Comparison of ENCODE assay signal across 28 cellular contexts in genomic region chr7:134814730-134815364, GRCh38. TPM values are rescaled to one million over a fixed set of nuclear protein-coding genes. Genes with fewer than 3 reads are reported as not detected.
DNase-seq lines count a peak whose midpoint lies in the region; ATAC-seq and TF ChIP-seq lines count a peak whose summit lies in the region.
"Had no signal": no experiment of that assay in that cellular context is flagged by ENCODE, and none has a peak within 500 bp of the region (broad histone marks: within the 10 kb centered on the region; RNA-seq: fewer than 3 reads in every experiment).

No MANE protein-coding gene starts in this region.

- no peaks in the 10 kb centered on the region for H3K9me3 Mint-ChIP-seq in endothelial cell (ENCODE audit: unreplicated experiment)
- no peaks in the 10 kb centered on the region for H3K9me3 Mint-ChIP-seq in nephron progenitor cell
- H3K9me3 Mint-ChIP-seq: activated CD4-positive, alpha-beta memory T cell treated with anti-CD3 and anti-CD28 coated beads, Interleukin-2, amount 10 ng/mL, durations not matched to agents 7 days and 5 days; brain had no signal

- no peak for ATAC-seq in HG02885 (IDR thresholded peaks at IDR 0.05; ENCODE audit: poor library complexity, unreplicated experiment)
- ATAC-seq: activated naive CD8-positive, alpha-beta T cell treated with anti-CD3 and anti-CD28 coated beads, Interleukin-2, amount 50 U/mL, for 24 hours had no signal

- H4K91ac ChIP-seq in mesenchymal stem cell (ENCODE audit: low read length), result peak overlapping the region; percentile 60

- H3K4me1 ChIP-seq in ascending aorta (peaks cover 11 to 69% of the 10 kb centered on the region in 2 donors), mesenchymal stem cell (ENCODE audit: control insufficient read depth, insufficient read depth, low read depth, low read length) (peaks cover 3% of the 10 kb centered on the region), smooth muscle cell (ENCODE audit: low read depth) (peaks cover 33% of the 10 kb centered on the region)

- peaks cover 40% of the 10 kb centered on the region for H3K79me1 ChIP-seq in mesenchymal stem cell (replicated peaks; ENCODE audit: low read length, poor library complexity, severe bottlenecking)

- DNase-seq in ascending aorta (ENCODE audit: low spot score in 2 of 2), result no peak
- DNase-seq in endothelial cell (ENCODE audit: low spot score), result no peak
- DNase-seq in mesenchymal stem cell, result no peak
- no peak for DNase-seq in smooth muscle cell (lab: John Stamatoyannopoulos, UW; ENCODE audit: unreplicated experiment)
- no peak for DNase-seq in nephron progenitor cell
- DNase-seq in NCI-H774 (lab: John Stamatoyannopoulos, UW), result no peak
- DNase-seq in erythroblast (lab: John Stamatoyannopoulos, UW), result no peak
- DNase-seq: ACHN; activated CD4-positive, alpha-beta memory T cell treated with anti-CD3 and anti-CD28 coated beads, Interleukin-2, amount 10 ng/mL, durations not matched to agents 7 days and 5 days; activated CD4-positive, CD25-positive, alpha-beta regulatory T cell treated with anti-CD3 and anti-CD28 coated beads, Interleukin-2, amount 50 U/mL, for 72 hours; activated gamma-delta T cell; activated naive CD8-positive, alpha-beta T cell treated with anti-CD3 and anti-CD28 coated beads, Interleukin-2, amount 50 U/mL, for 24 hours; activated T-cell treated with anti-CD3 and anti-CD28 coated beads, Interleukin-2, amount 50 U/mL, for 1 hour; Calu3; HCEC 1CT; head of caudate nucleus; midbrain; NCI-H1048; NCI-H1930; NCI-H226; NCI-H748 treated with DMSO at 0.1 percent for 48 hours; small intestine had no signal

- H3K23ac ChIP-seq in mesenchymal stem cell (ENCODE audit: low read length in 2 of 2), result no peak overlapping the region

- peaks cover 33% of the 10 kb centered on the region for H3K36me3 Mint-ChIP-seq in endothelial cell (ENCODE audit: low read depth, unreplicated experiment)
- peaks cover 10% of the 10 kb centered on the region for H3K36me3 Mint-ChIP-seq in nephron progenitor cell (ENCODE audit: low read depth)

- no peak overlapping the region for H2BK15ac ChIP-seq in mesenchymal stem cell (ENCODE audit: low read depth, poor library complexity, severe bottlenecking)

- H3K18ac ChIP-seq in mesenchymal stem cell (ENCODE audit: low read depth in 1 of 2, low read length in 2 of 2), result peak overlapping the region; percentile 89 to 94

- H3K36me3 ChIP-seq in ascending aorta (peaks cover 0 to 21% of the 10 kb centered on the region in 2 donors), mesenchymal stem cell (ENCODE audit: control insufficient read depth in 1 of 2, insufficient read depth in 2 of 2, low read depth in 1 of 2, low read length in 2 of 2) (peaks cover 12 to 29% of the 10 kb centered on the region in 2 experiments), smooth muscle cell (ENCODE audit: low read depth) (no peaks in the 10 kb centered on the region)

- peaks cover 87% of the 10 kb centered on the region for H4K20me1 ChIP-seq in smooth muscle cell (ENCODE audit: low read depth)

- H3F3A ChIP-seq in smooth muscle cell (ENCODE audit: low read depth), result peaks cover 57% of the 10 kb centered on the region

- TF ChIP-seq POLR2A in erythroblast (IDR thresholded peaks at IDR 0.05; ENCODE audit: low read length), result no peak

- H3K9ac ChIP-seq in mesenchymal stem cell (ENCODE audit: low read length) (no peak overlapping the region), smooth muscle cell (ENCODE audit: low read depth) (no peak overlapping the region)
- H3K9ac ChIP-seq: BLaER1 had no signal

- H3K79me2 ChIP-seq in smooth muscle cell (ENCODE audit: low read depth), result peaks cover 100% of the 10 kb centered on the region

- H3K14ac ChIP-seq in mesenchymal stem cell (ENCODE audit: low read length in 2 of 2), result peak overlapping the region in 1 of 2 experiments; percentile 61

- no peaks in the 10 kb centered on the region for H3K27me3 ChIP-seq in ascending aorta
- no peaks in the 10 kb centered on the region for H3K27me3 ChIP-seq in mesenchymal stem cell (ENCODE audit: control insufficient read depth in 1 of 2, insufficient read depth in 1 of 2, low read length in 2 of 2)
- H3K27me3 ChIP-seq in smooth muscle cell (ENCODE audit: low read depth), result no peaks in the 10 kb centered on the region
- H3K27me3 ChIP-seq: BLaER1 had no signal

- H3K4ac ChIP-seq in mesenchymal stem cell (ENCODE audit: low read depth in 1 of 2, low read length in 2 of 2), result peak overlapping the region; percentile 20 to 99

- no peak overlapping the region for H2BK5ac ChIP-seq in mesenchymal stem cell (ENCODE audit: low read depth, low read length, poor library complexity, severe bottlenecking)

- H4K8ac ChIP-seq in mesenchymal stem cell (ENCODE audit: low read length), result peak overlapping the region; percentile 45

- H2AFZ ChIP-seq in mesenchymal stem cell (ENCODE audit: low read depth, low read length) (no peak overlapping the region), smooth muscle cell (ENCODE audit: low read depth) (no peak overlapping the region)

- 97% methylated on average over 4 of the region's 4 CpGs for WGBS in mesenchymal stem cell
- WGBS in smooth muscle cell (ENCODE audit: low lambda C conversion rate), result 93% methylated on average over 4 of the region's 4 CpGs

- H3K27me3 Mint-ChIP-seq in endothelial cell (ENCODE audit: unreplicated experiment) (peaks cover 7% of the 10 kb centered on the region), nephron progenitor cell (ENCODE audit: low read depth, poor library complexity) (no peaks in the 10 kb centered on the region)
- H3K27me3 Mint-ChIP-seq: activated naive CD8-positive, alpha-beta T cell treated with anti-CD3 and anti-CD28 coated beads, Interleukin-2, amount 50 U/mL, for 24 hours; brain; progenitor cell of endocrine pancreas had no signal

- H2BK12ac ChIP-seq in mesenchymal stem cell (ENCODE audit: low read length in 2 of 2), result peak overlapping the region; percentile 85 to 97

- H2AK5ac ChIP-seq in mesenchymal stem cell (ENCODE audit: low read length, severe bottlenecking), result no peak overlapping the region

- H3K4me3 ChIP-seq in ascending aorta, result no peak overlapping the region
- no peak overlapping the region for H3K4me3 ChIP-seq in mesenchymal stem cell (ENCODE audit: insufficient read depth in 1 of 2, low read depth in 1 of 2, low read length in 2 of 2)
- H3K4me3 ChIP-seq in smooth muscle cell, result no peak overlapping the region
- H3K4me3 ChIP-seq: BLaER1 had no signal

- H3K9me3 ChIP-seq in ascending aorta, result no peaks in the 10 kb centered on the region
- no peaks in the 10 kb centered on the region for H3K9me3 ChIP-seq in mesenchymal stem cell (ENCODE audit: control insufficient read depth, low read length)
- no peaks in the 10 kb centered on the region for H3K9me3 ChIP-seq in smooth muscle cell (replicated peaks; ENCODE audit: low read depth)

- H3K27ac ChIP-seq in ascending aorta (peak overlapping the region; percentile 76 to 79), mesenchymal stem cell (ENCODE audit: low read length, poor library complexity, severe bottlenecking) (no peak overlapping the region), smooth muscle cell (ENCODE audit: low read depth) (peak overlapping the region; percentile 98)
- H3K27ac ChIP-seq: BLaER1, HL-60 had no signal

- peak overlapping the region; percentile 70 for H3K27ac Mint-ChIP-seq in endothelial cell (ENCODE audit: unreplicated experiment)
- H3K27ac Mint-ChIP-seq in nephron progenitor cell, result no peak overlapping the region
- H3K27ac Mint-ChIP-seq: activated CD4-positive, alpha-beta memory T cell treated with anti-CD3 and anti-CD28 coated beads, Interleukin-2, amount 10 ng/mL, durations not matched to agents 7 days and 5 days; activated naive CD8-positive, alpha-beta T cell treated with anti-CD3 and anti-CD28 coated beads, Interleukin-2, amount 50 U/mL, for 24 hours; brain; progenitor cell of endocrine pancreas had no signal

- H2BK120ac ChIP-seq in mesenchymal stem cell (ENCODE audit: low read depth, low read length), result peak overlapping the region; percentile 85

- intact Hi-C loops in ascending aorta (cut with DNase I), result no loop called here

- H3K4me1 Mint-ChIP-seq in endothelial cell (ENCODE audit: unreplicated experiment) (peaks cover 73% of the 10 kb centered on the region), nephron progenitor cell (peaks cover 7% of the 10 kb centered on the region)
- H3K4me1 Mint-ChIP-seq: activated CD4-positive, alpha-beta memory T cell treated with anti-CD3 and anti-CD28 coated beads, Interleukin-2, amount 10 ng/mL, durations not matched to agents 7 days and 5 days; activated naive CD8-positive, alpha-beta T cell treated with anti-CD3 and anti-CD28 coated beads, Interleukin-2, amount 50 U/mL, for 24 hours; brain; neural crest cell had no signal

- no peak overlapping the region for H3K4me2 ChIP-seq in mesenchymal stem cell (ENCODE audit: low read length, poor library complexity, severe bottlenecking)
- peak overlapping the region; percentile 75 for H3K4me2 ChIP-seq in smooth muscle cell
- H3K4me2 ChIP-seq: BLaER1 had no signal

- peak overlapping the region; percentile 81 for H3K4me3 Mint-ChIP-seq in endothelial cell (ENCODE audit: unreplicated experiment)
- no peak overlapping the region for H3K4me3 Mint-ChIP-seq in nephron progenitor cell
- H3K4me3 Mint-ChIP-seq: activated CD4-positive, alpha-beta memory T cell treated with anti-CD3 and anti-CD28 coated beads, Interleukin-2, amount 10 ng/mL, durations not matched to agents 7 days and 5 days; activated naive CD8-positive, alpha-beta T cell treated with anti-CD3 and anti-CD28 coated beads, Interleukin-2, amount 50 U/mL, for 24 hours; brain; neural crest cell had no signal

- no peak for TF ChIP-seq CTCF in ascending aorta (IDR thresholded peaks at IDR 0.05)
- no peak for TF ChIP-seq CTCF in endothelial cell (IDR thresholded peaks at IDR 0.05; ENCODE audit: unreplicated experiment)
- no peak for TF ChIP-seq CTCF in smooth muscle cell (IDR thresholded peaks at IDR 0.05; ENCODE audit: borderline replicate concordance, insufficient read depth, poor library complexity, severe bottlenecking)
- no peak for TF ChIP-seq CTCF in nephron progenitor cell (IDR thresholded peaks at IDR 0.05)

RNA-seq across cellular contexts. Expression of gene CALD1, which starts 35.4 kb away (rescaled TPM):
- total RNA-seq in ascending aorta (352 TPM), endothelial cell (ENCODE audit: unreplicated experiment) (230 TPM), smooth muscle cell (948 and 1,024 TPM in 2 replicates)
- 820 TPM for polyA plus RNA-seq in mesenchymal stem cell (2013, experiment 1 of 2)
- polyA plus RNA-seq in mesenchymal stem cell (2013, experiment 2 of 2), result 785 TPM
- 1,552 and 1,869 TPM in 2 replicates for polyA plus RNA-seq in smooth muscle cell
